8 cellular contexts compared by ENCODE assay signal in the genomic region with DNA sequence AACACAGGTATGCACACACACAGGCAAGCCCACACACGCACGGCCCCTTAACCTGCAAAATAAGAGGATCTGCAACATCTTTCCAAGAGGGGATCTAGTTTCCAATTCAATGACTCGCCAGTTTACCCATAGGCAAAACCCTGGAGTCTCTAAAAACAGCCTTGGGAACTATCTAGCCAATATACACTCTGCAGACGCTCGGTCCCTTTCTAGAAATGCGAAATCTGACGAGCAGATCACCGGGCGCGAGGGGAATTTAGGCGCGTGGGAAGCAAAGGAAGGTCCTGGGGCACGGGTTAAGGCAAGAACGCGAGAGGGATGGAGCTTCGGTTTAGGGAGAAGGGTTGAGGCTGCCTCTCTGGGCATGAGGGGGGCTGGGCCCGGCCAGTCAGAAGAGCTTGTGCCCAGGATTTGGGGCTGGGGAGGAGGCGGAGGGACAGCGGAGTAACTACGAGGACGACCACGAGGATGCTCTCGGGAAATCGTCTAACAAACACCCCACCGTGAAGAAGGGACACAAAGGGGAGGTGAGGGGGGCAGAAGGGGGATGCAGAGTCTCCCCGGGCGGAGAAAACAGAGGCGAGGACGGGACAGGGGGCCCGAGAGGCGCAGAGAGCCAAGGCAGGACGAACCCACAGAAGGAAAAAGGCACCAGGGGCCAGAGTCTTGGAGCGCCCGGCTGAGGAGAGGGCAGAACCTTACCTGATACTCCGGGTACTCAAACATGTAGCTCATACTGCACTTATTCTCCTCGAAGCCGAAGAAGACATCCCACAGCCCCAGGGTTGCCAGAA. TPM values are rescaled to one million over a fixed set of nuclear protein-coding genes. Genes with fewer than 3 reads are reported as not detected.
DNase-seq lines count a peak whose midpoint lies in the region; ATAC-seq and TF ChIP-seq lines count a peak whose summit lies in the region.

No MANE protein-coding gene starts in this region.

- peak overlapping the region; percentile 95 to 96 (median 95) for H3K4me3 Mint-ChIP-seq in nephron

- peaks cover 3% of the 10 kb centered on the region for H3K36me3 Mint-ChIP-seq in nephron (ENCODE audit: low read depth)

- H3K4me3 ChIP-seq in AG09309 (ENCODE audit: control insufficient read depth, low read depth, low read length) (peak overlapping the region; percentile 72), upper lobe of right lung (peak overlapping the region; percentile 81)

- H3K4me1 Mint-ChIP-seq in nephron: peaks cover 26% of the 10 kb centered on the region

- no peaks in the 10 kb centered on the region for H3K36me3 ChIP-seq in upper lobe of right lung

- H3K27ac Mint-ChIP-seq in nephron: peak overlapping the region; percentile 83 to 98 (median 91)

- H3K27ac ChIP-seq in upper lobe of right lung: peak overlapping the region; percentile 82

- H3K27me3 Mint-ChIP-seq in nephron (ENCODE audit: low read depth): no peaks in the 10 kb centered on the region

- ATAC-seq in GM18511 (IDR thresholded peaks at IDR 0.05; ENCODE audit: unreplicated experiment) (peak; percentile 41), HG03025 (IDR thresholded peaks at IDR 0.05; ENCODE audit: low FRiP score, unreplicated experiment) (peak; percentile 37), upper lobe of right lung (peak; percentile 45)

- no peak for DNase-seq in AG09309 (ENCODE audit: low read depth)
- peak; percentile 37 to 51 for DNase-seq in NCI-H446 (lab: John Stamatoyannopoulos, UW)
- peak; percentile 61 to 63 for DNase-seq in activated T-cell treated with anti-CD3 and anti-CD28 coated beads, Interleukin-2, amount 50 U/mL, for 48 hours
- DNase-seq in fibroblast of peridontal ligament (ENCODE audit: extremely low read depth): peak; percentile 44
- DNase-seq in upper lobe of right lung: peak; percentile 66

- H3K9me3 Mint-ChIP-seq in nephron: no peaks in the 10 kb centered on the region

- intact Hi-C loops in upper lobe of right lung (cut with DNase I): no loop called here

- no peaks in the 10 kb centered on the region for H3K4me1 ChIP-seq in upper lobe of right lung

- H3K9me3 ChIP-seq in upper lobe of right lung: no peaks in the 10 kb centered on the region

- H3K27me3 ChIP-seq in upper lobe of right lung: no peaks in the 10 kb centered on the region

- TF ChIP-seq CTCF in AG09309 (IDR thresholded peaks at IDR 0.05; ENCODE audit: control insufficient read depth, insufficient read depth, low read depth, low read length, missing control alignments) (no peak), nephron (IDR thresholded peaks at IDR 0.05; ENCODE audit: unreplicated experiment in 3 of 3) (no peak), upper lobe of right lung (IDR thresholded peaks at IDR 0.05) (no peak)

RNA-seq across cellular contexts. Expression of a gene that starts 0.5 kb away (rescaled TPM):
- 15.2 TPM for total RNA-seq in upper lobe of right lung
